Comparison of ENCODE assay signal across 8 cellular contexts in the genomic region with DNA sequence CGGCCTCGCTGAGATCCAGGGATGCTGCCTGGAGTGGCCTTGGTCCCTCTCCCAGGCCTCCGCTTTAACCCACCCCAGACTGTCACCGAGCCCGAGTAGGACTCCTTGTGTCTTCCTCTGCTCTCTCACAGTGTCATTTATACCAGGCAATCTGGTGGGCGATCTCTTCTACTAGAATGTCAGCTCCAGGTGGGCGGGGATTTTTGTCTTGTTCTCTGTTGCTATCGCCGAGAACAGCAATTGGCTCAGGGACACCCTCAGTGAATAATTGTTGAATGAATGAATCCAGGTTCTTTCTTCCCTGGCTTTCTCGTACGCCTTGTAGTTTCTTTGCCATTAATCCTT. TPM values are rescaled to one million over a fixed set of nuclear protein-coding genes. Genes with fewer than 3 reads are reported as not detected.
DNase-seq lines count a peak whose midpoint lies in the region; ATAC-seq and TF ChIP-seq lines count a peak whose summit lies in the region.

No MANE protein-coding gene starts in this region.

- H3K27me3 Mint-ChIP-seq in activated naive CD8-positive, alpha-beta T cell treated with anti-CD3 and anti-CD28 coated beads for 36 hours, result no peaks in the 10 kb centered on the region

- ATAC-seq in GM19455 (IDR thresholded peaks at IDR 0.05; ENCODE audit: unreplicated experiment), result no peak
- ATAC-seq in HG03354 (IDR thresholded peaks at IDR 0.05; ENCODE audit: poor library complexity, severe bottlenecking, unreplicated experiment), result no peak

- H3K27ac Mint-ChIP-seq in activated naive CD8-positive, alpha-beta T cell treated with anti-CD3 and anti-CD28 coated beads for 36 hours, result peak overlapping the region; percentile 97

- H3K9me3 Mint-ChIP-seq in activated naive CD8-positive, alpha-beta T cell treated with anti-CD3 and anti-CD28 coated beads for 36 hours, result no peaks in the 10 kb centered on the region

- no peak for TF ChIP-seq CTCF in AG04450 (IDR thresholded peaks at IDR 0.05; ENCODE audit: low read depth, low read length)

- H3K4me1 Mint-ChIP-seq in activated naive CD8-positive, alpha-beta T cell treated with anti-CD3 and anti-CD28 coated beads for 36 hours, result peaks cover 36% of the 10 kb centered on the region

- DNase-seq in AG04450 (ENCODE audit: low read depth, low spot score) (no peak), iris pigment epithelial cell (ENCODE audit: low read depth) (peak; percentile 12), NCI-H1092 (lab: John Stamatoyannopoulos, UW) (no peak)
- peak; percentile 12 for DNase-seq in Jurkat, Clone E6-1 (ENCODE audit: low read depth, low spot score)
- peak; percentile 50 for DNase-seq in activated naive CD8-positive, alpha-beta T cell treated with anti-CD3 and anti-CD28 coated beads for 36 hours
- peak; percentile 72 for DNase-seq in stimulated activated CD4-positive, alpha-beta T cell treated with anti-CD3 and anti-CD28 coated beads, Interleukin-4, amount 100 ng/mL, for 24 hours

- H3K4me3 ChIP-seq in AG04450 (ENCODE audit: low read depth, low read length), result peak overlapping the region; percentile 98
- peak overlapping the region; percentile 99 for H3K4me3 ChIP-seq in Jurkat, Clone E6-1 (ENCODE audit: low read length)

- H3K27ac ChIP-seq in AG04450 (ENCODE audit: low read depth, low read length), result peak overlapping the region; percentile 77

- no peaks in the 10 kb centered on the region for H3K27me3 ChIP-seq in AG04450 (ENCODE audit: control insufficient read depth, insufficient read depth, low read length)

- no peaks in the 10 kb centered on the region; the same call in 1 of the 2 replicates for H3K9me3 ChIP-seq in AG04450 (ENCODE audit: control insufficient read depth, insufficient read depth, low read length)

- peaks cover 28% of the 10 kb centered on the region for H3K36me3 Mint-ChIP-seq in activated naive CD8-positive, alpha-beta T cell treated with anti-CD3 and anti-CD28 coated beads for 36 hours

- POLR2A ChIA-PET in AG04450 (lab: Yijun Ruan, JAX), result no interaction called here

- H3K4me3 Mint-ChIP-seq in activated naive CD8-positive, alpha-beta T cell treated with anti-CD3 and anti-CD28 coated beads for 36 hours, result peak overlapping the region; percentile 99

- CTCF ChIA-PET in AG04450 (lab: Charles Lee), result interaction anchor here (0.6 to 5.2 kb wide), 3 partner anchors 27 to 1887 kb away, joined by 3 to 41 read pairs (median 10); no protein-coding TSS in a partner anchor

RNA-seq across cellular contexts. Expression of gene DHX38, which starts 0.6 kb away (rescaled TPM):
- 26.8 and 31.1 TPM in 2 replicates for polyA plus RNA-seq in AG04450 (2011; rRNA removed)
- 77.5 and 91.9 TPM in 2 replicates for polyA minus RNA-seq in AG04450 (2011; rRNA and poly(A)+ RNA removed)
- 81.4 TPM for polyA plus RNA-seq in Jurkat, Clone E6-1 (2012; ENCODE audit: insufficient read depth, insufficient read length)
- 10 to 100 TPM; 80.5 to 85.1 TPM for total RNA-seq in activated naive CD8-positive, alpha-beta T cell treated with anti-CD3 and anti-CD28 coated beads for 36 hours

RNA-seq across cellular contexts. Expression of gene TXNL4B, which starts 0.8 kb away (rescaled TPM):
- polyA plus RNA-seq in AG04450 (2011; rRNA removed), result 11.3 and 21.3 TPM in 2 replicates
- polyA minus RNA-seq in AG04450 (2011; rRNA and poly(A)+ RNA removed), result 3.4 and 4.0 TPM in 2 replicates
- polyA plus RNA-seq in Jurkat, Clone E6-1 (2012; ENCODE audit: insufficient read depth, insufficient read length), result 18.9 TPM
- total RNA-seq in activated naive CD8-positive, alpha-beta T cell treated with anti-CD3 and anti-CD28 coated beads for 36 hours, result 10 to 100 TPM; 26.7 to 31.1 TPM

RNA-seq across cellular contexts. Expression of gene HPR, which starts 31.2 kb away (rescaled TPM):
- not detected in 2 replicates for polyA plus RNA-seq in AG04450 (2011; rRNA removed)
- not detected in 2 replicates for polyA minus RNA-seq in AG04450 (2011; rRNA and poly(A)+ RNA removed)
- polyA plus RNA-seq in Jurkat, Clone E6-1 (2012; ENCODE audit: insufficient read depth, insufficient read length), result not detected
- not detected for total RNA-seq in activated naive CD8-positive, alpha-beta T cell treated with anti-CD3 and anti-CD28 coated beads for 36 hours

RNA-seq across cellular contexts. Expression of gene HP, which starts 39.9 kb away (rescaled TPM):
- not detected in 2 replicates for polyA plus RNA-seq in AG04450 (2011; rRNA removed)
- not detected in 2 replicates for polyA minus RNA-seq in AG04450 (2011; rRNA and poly(A)+ RNA removed)
- polyA plus RNA-seq in Jurkat, Clone E6-1 (2012; ENCODE audit: insufficient read depth, insufficient read length), result not detected
- total RNA-seq in activated naive CD8-positive, alpha-beta T cell treated with anti-CD3 and anti-CD28 coated beads for 36 hours, result not detected

Comparison
In these comparisons a context has a peak if more than half of its experiments do, and no peak if none do; other contexts are left out.
1. DNase-seq: peak in Jurkat, Clone E6-1 (single experiment), activated naive CD8-positive, alpha-beta T cell treated with anti-CD3 and anti-CD28 coated beads for 36 hours (single experiment), iris pigment epithelial cell (single experiment) and stimulated activated CD4-positive, alpha-beta T cell treated with anti-CD3 and anti-CD28 coated beads, Interleukin-4, amount 100 ng/mL, for 24 hours (single experiment); none in AG04450 (single experiment) and NCI-H1092 (single experiment).